21 cellular contexts compared by ENCODE assay signal in genomic region chr12:90888316-90888715, GRCh38.
"Had no signal": no experiment of that assay in that cellular context is flagged by ENCODE, and none has a peak within 500 bp of the region (broad histone marks: within the 10 kb centered on the region; RNA-seq: fewer than 3 reads in every experiment).

No MANE protein-coding gene starts in this region.

- H3K27ac ChIP-seq: gastrocnemius medialis, heart right ventricle, left lung, lower lobe of right lung, ovary, right atrium auricular region, suprapubic skin, thyroid gland had no signal

- H3K4me1 ChIP-seq: gastrocnemius medialis, heart right ventricle, left lung, lower lobe of right lung, right atrium auricular region, suprapubic skin, thyroid gland had no signal

- H3K4me3 Mint-ChIP-seq: memory B cell; mesothelial cell of epicardium; natural killer cell; neural crest cell; stimulated activated effector memory CD8-positive, alpha-beta T cell treated with anti-CD3 and anti-CD28 coated beads, Interleukin-12 subunit alpha, Interleukin-12 subunit beta, amount 100 ng/mL, for 72 hours; type B pancreatic cell had no signal

- H3K9me3 ChIP-seq: gastrocnemius medialis, heart right ventricle, left lung, lower lobe of right lung, ovary, right atrium auricular region, suprapubic skin, thyroid gland had no signal

- H3K36me3 ChIP-seq: gastrocnemius medialis, heart right ventricle, left lung, lower lobe of right lung, ovary, right atrium auricular region, suprapubic skin, thyroid gland had no signal

- DNase-seq: central memory CD4-positive, alpha-beta T cell; dermis blood vessel endothelial cell; effector CD4-positive, alpha-beta T cell; gastrocnemius medialis; heart right ventricle; left lung; lower lobe of right lung; natural killer cell; nucleus accumbens; ovary; stimulated activated CD4-positive, alpha-beta T cell treated with anti-CD3 and anti-CD28 coated beads, Interleukin-4, amount 100 ng/mL, for 1 hour; stimulated activated CD8-positive, alpha-beta memory T cell treated with anti-CD3 and anti-CD28 coated beads, Interleukin-4, amount 100 ng/mL, for 48 hours; stimulated activated naive CD8-positive, alpha-beta T cell treated with anti-CD3 and anti-CD28 coated beads, Interleukin-15, Interleukin-2, amounts not matched to agents 100 U/mL and 50 U/mL, for 24 hours; thyroid gland had no signal

- H3K9me3 Mint-ChIP-seq: memory B cell, type B pancreatic cell had no signal

- H3K4me1 Mint-ChIP-seq: memory B cell; mesothelial cell of epicardium; natural killer cell; neural crest cell; stimulated activated effector memory CD8-positive, alpha-beta T cell treated with anti-CD3 and anti-CD28 coated beads, Interleukin-12 subunit alpha, Interleukin-12 subunit beta, amount 100 ng/mL, for 72 hours had no signal

- H3K27ac Mint-ChIP-seq: memory B cell; mesothelial cell of epicardium; natural killer cell; stimulated activated effector memory CD8-positive, alpha-beta T cell treated with anti-CD3 and anti-CD28 coated beads, Interleukin-12 subunit alpha, Interleukin-12 subunit beta, amount 100 ng/mL, for 72 hours; type B pancreatic cell had no signal

- H3K36me3 Mint-ChIP-seq: memory B cell; mesothelial cell of epicardium; natural killer cell; stimulated activated effector memory CD8-positive, alpha-beta T cell treated with anti-CD3 and anti-CD28 coated beads, Interleukin-12 subunit alpha, Interleukin-12 subunit beta, amount 100 ng/mL, for 72 hours; type B pancreatic cell had no signal

- H3K27me3 ChIP-seq: gastrocnemius medialis, heart right ventricle, left lung, ovary, right atrium auricular region, suprapubic skin, thyroid gland had no signal

- H3K4me3 ChIP-seq: gastrocnemius medialis, heart right ventricle, left lung, lower lobe of right lung, ovary, right atrium auricular region, suprapubic skin, thyroid gland had no signal

- H3K27me3 Mint-ChIP-seq: type B pancreatic cell had no signal
